In genomic region chr16:48511716-48512115, GRCh38 we compare ENCODE assay signal across 16 cellular contexts.
DNase-seq lines count a peak whose midpoint lies in the region; ATAC-seq and TF ChIP-seq lines count a peak whose summit lies in the region.
"Had no signal": no experiment of that assay in that cellular context is flagged by ENCODE, and none has a peak within 500 bp of the region (broad histone marks: within the 10 kb centered on the region; RNA-seq: fewer than 3 reads in every experiment).

No MANE protein-coding gene starts in this region.

- TF ChIP-seq POLR2A in Peyer's patch (IDR thresholded peaks at IDR 0.05): no peak

- DNase-seq in Right ventricle myocardium superior (peak; percentile 0), right atrium auricular region (ENCODE audit: low spot score) (no peak), posterior vena cava (ENCODE audit: low spot score) (peak; percentile 4), T-helper 1 cell (no peak), Peyer's patch (no peak)
- no peak for DNase-seq in stimulated activated CD4-positive, alpha-beta T cell treated with anti-CD3 and anti-CD28 coated beads, Interleukin-2, amount 100 ng/mL, for 48 hours
- DNase-seq: C1 segment of cervical spinal cord, DMS153, H9, MV-4-11, NCI-H1417 treated with DMSO at 0.1 percent for 48 hours, NCI-H2029, NCI-H510A treated with DMSO at 0.1 percent for 48 hours had no signal

- ATAC-seq in Right ventricle myocardium superior (ENCODE audit: poor library complexity) (no peak), esophagus mucosa (peak; percentile 74), HG02798 (IDR thresholded peaks at IDR 0.05; ENCODE audit: poor library complexity, unreplicated experiment) (no peak)
- ATAC-seq: GM12878 had no signal

- TF ChIP-seq CTCF in right atrium auricular region (IDR thresholded peaks at IDR 0.05): no peak
- TF ChIP-seq CTCF in Peyer's patch (IDR thresholded peaks at IDR 0.05): no peak

- H3K27me3 ChIP-seq in right atrium auricular region: no peaks in the 10 kb centered on the region
- no peaks in the 10 kb centered on the region for H3K27me3 ChIP-seq in Peyer's patch

- H3K9me3 ChIP-seq in right atrium auricular region (no peaks in the 10 kb centered on the region), Peyer's patch (peaks cover 0 to 8% (median 0%) of the 10 kb centered on the region in 4 donors)

- no peak overlapping the region for H3K27ac ChIP-seq in right atrium auricular region
- H3K27ac ChIP-seq in Peyer's patch: no peak overlapping the region

- intact Hi-C loops in Right ventricle myocardium superior (cut with DNase I) (no loop called here), posterior vena cava (cut with DNase I) (no loop called here)

- no peaks in the 10 kb centered on the region for H3K36me3 ChIP-seq in right atrium auricular region
- H3K36me3 ChIP-seq in Peyer's patch: no peaks in the 10 kb centered on the region

- H3K4me1 ChIP-seq in right atrium auricular region (no peaks in the 10 kb centered on the region), Peyer's patch (no peaks in the 10 kb centered on the region)

- no peak overlapping the region for H3K4me3 ChIP-seq in right atrium auricular region
- no peak overlapping the region for H3K4me3 ChIP-seq in Peyer's patch
- H3K4me3 ChIP-seq: GM12878 had no signal

Comparison
In these comparisons a context has a peak if more than half of its experiments do, and no peak if none do; other contexts are left out.
1. DNase-seq: peak in Right ventricle myocardium superior (single experiment) and posterior vena cava (single experiment); none in right atrium auricular region (single experiment), T-helper 1 cell (0 of 5), Peyer's patch (0 of 3) and stimulated activated CD4-positive, alpha-beta T cell treated with anti-CD3 and anti-CD28 coated beads, Interleukin-2, amount 100 ng/mL, for 48 hours (0 of 2).